Comparison of ENCODE assay signal across 7 cellular contexts in genomic region chr6:16090920-16091319, GRCh38.
"Had no signal": no experiment of that assay in that cellular context is flagged by ENCODE, and none has a peak within 500 bp of the region (broad histone marks: within the 10 kb centered on the region; RNA-seq: fewer than 3 reads in every experiment).

No MANE protein-coding gene starts in this region.

- H3K4me3 ChIP-seq: GM12878 had no signal

- ATAC-seq: GM12878 had no signal

- FAIRE-seq: G401.6, GM12878, GM12892, GM18507, GM19239 had no signal

- DNase-seq: GDM1, GF-D8 had no signal
